19 cellular contexts compared by ENCODE assay signal in the genomic region with DNA sequence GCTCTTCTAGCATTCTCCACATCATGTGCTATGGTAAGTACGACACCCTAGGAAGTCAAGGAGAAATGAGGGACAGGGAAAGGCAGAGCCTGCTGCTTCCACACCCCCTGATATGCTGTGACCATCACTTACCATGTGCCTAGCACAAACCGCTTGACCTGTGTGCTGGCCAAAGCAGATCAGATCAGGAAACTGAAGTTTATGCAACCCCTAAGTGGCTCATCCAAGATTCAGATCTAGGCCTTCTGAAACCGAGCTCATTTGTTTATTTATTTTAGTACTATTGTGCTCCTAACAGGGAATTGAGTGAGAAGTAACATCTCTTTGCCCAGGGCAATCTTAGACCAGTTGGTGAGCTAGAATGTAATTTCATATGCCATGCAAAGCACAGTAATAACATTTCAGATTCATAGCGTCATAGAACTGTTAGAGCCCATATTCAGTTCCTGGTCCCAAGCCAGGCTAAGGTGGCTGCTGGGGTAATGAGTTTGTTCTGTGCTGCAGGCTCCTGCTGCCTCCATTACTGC. TPM values are rescaled to one million over a fixed set of nuclear protein-coding genes. Genes with fewer than 3 reads are reported as not detected.
DNase-seq lines count a peak whose midpoint lies in the region; ATAC-seq and TF ChIP-seq lines count a peak whose summit lies in the region.
"Had no signal": no experiment of that assay in that cellular context is flagged by ENCODE, and none has a peak within 500 bp of the region (broad histone marks: within the 10 kb centered on the region; RNA-seq: fewer than 3 reads in every experiment).

A gene with protein sequence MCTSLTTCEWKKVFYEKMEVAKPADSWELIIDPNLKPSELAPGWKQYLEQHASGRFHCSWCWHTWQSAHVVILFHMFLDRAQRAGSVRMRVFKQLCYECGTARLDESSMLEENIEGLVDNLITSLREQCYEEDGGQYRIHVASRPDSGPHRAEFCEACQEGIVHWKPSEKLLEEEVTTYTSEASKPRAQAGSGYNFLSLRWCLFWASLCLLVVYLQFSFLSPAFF (minus strand): TSS at position 51 of the 527 bp plus-strand sequence. CDS start 429 bp downstream, outside the sequence.

- H3K4me3 Mint-ChIP-seq in HFFc6, result no peak within 1 kb of the TSS
- H3K4me3 Mint-ChIP-seq: CD8-positive, alpha-beta memory T cell; T-cell had no signal

- no peak for ATAC-seq in HG03097 (IDR thresholded peaks at IDR 0.05; ENCODE audit: low FRiP score, unreplicated experiment)
- ATAC-seq: A549, K562, Panc1, Right ventricle myocardium inferior, T-cell had no signal

- no peak within 1 kb of the TSS for H3K9ac ChIP-seq in adipocyte (ENCODE audit: low read length)

- peak within 1 kb of the TSS; percentile 33 for H3K27ac Mint-ChIP-seq in HFFc6
- H3K27ac Mint-ChIP-seq: T-cell had no signal

- no peaks in the 10 kb centered on the region for H3K4me1 ChIP-seq in adipocyte (ENCODE audit: control insufficient read depth, insufficient read depth, low read length)
- H3K4me1 ChIP-seq: A549, HAP-1 had no signal

- peaks cover 25% of the 10 kb centered on the region for H3K4me1 Mint-ChIP-seq in HFFc6 (ENCODE audit: low read depth)
- H3K4me1 Mint-ChIP-seq: T-cell had no signal

- H3K9me3 Mint-ChIP-seq in HFFc6, result no peaks in the 10 kb centered on the region
- H3K9me3 Mint-ChIP-seq: CD8-positive, alpha-beta memory T cell; T-cell had no signal

- H3K4me3 ChIP-seq in adipocyte (ENCODE audit: low read length), result no peak within 1 kb of the TSS
- H3K4me3 ChIP-seq: A549, HAP-1, K562 had no signal

- H3K36me3 Mint-ChIP-seq in HFFc6 (ENCODE audit: low read depth), result no peaks in the 10 kb centered on the region
- H3K36me3 Mint-ChIP-seq: CD8-positive, alpha-beta memory T cell; T-cell had no signal

- H3K9me3 ChIP-seq in adipocyte (ENCODE audit: control insufficient read depth, low read length), result no peaks in the 10 kb centered on the region
- H3K9me3 ChIP-seq: A549, HAP-1 had no signal

- H3K27me3 Mint-ChIP-seq in HFFc6 (ENCODE audit: insufficient read depth), result peaks cover 8% of the 10 kb centered on the region

- intact Hi-C loops in head of caudate nucleus (cut with DNase I), result no loop called here

- TF ChIP-seq CTCF in HFFc6 (IDR thresholded peaks at IDR 0.05), result no peak

- H3K36me3 ChIP-seq in adipocyte (ENCODE audit: control insufficient read depth, insufficient read depth, low read length, severe bottlenecking), result no peaks in the 10 kb centered on the region
- H3K36me3 ChIP-seq: HAP-1 had no signal

- DNase-seq in EH (ENCODE audit: low read depth) (peak; percentile 89), HFFc6 (peak; percentile 70), adipocyte (ENCODE audit: low read depth) (peak; percentile 70), iris pigment epithelial cell (ENCODE audit: low read depth) (peak; percentile 28), NCI-H1694 (lab: John Stamatoyannopoulos, UW) (no peak), NCI-H226 (no peak), head of caudate nucleus (no peak)
- DNase-seq: C1 segment of cervical spinal cord; CD8-positive, alpha-beta memory T cell; NCI-H187 treated with DMSO at 0.1 percent for 48 hours; NCI-H2227 treated with DMSO at 0.1 percent for 48 hours; NCI-H524; T-cell had no signal

- H3K27me3 ChIP-seq in adipocyte (replicated peaks; ENCODE audit: control insufficient read depth, insufficient read depth, low read length), result peaks cover 25% of the 10 kb centered on the region

RNA-seq across cellular contexts. Expression of the gene that starts here (rescaled TPM):
- total RNA-seq in HFFc6 (2021; fragmentation: NEBNext Ultra II Directional; extraction: Animal tissue kit (Norgen Biotek cat#: 25700)), result not detected
- total RNA-seq: CD8-positive, alpha-beta memory T cell; K562; Right ventricle myocardium inferior; T-cell had no signal

Comparison
In these comparisons a context has a peak if more than half of its experiments do, and no peak if none do; other contexts are left out.
1. Peak in DNase-seq in HFFc6; RNA of the gene not detected or under 1 TPM.
2. DNase-seq: peak in EH (single experiment), adipocyte (single experiment) and iris pigment epithelial cell (single experiment); none in NCI-H1694 (single experiment), NCI-H226 (single experiment) and head of caudate nucleus (0 of 42).